In the genomic region with DNA sequence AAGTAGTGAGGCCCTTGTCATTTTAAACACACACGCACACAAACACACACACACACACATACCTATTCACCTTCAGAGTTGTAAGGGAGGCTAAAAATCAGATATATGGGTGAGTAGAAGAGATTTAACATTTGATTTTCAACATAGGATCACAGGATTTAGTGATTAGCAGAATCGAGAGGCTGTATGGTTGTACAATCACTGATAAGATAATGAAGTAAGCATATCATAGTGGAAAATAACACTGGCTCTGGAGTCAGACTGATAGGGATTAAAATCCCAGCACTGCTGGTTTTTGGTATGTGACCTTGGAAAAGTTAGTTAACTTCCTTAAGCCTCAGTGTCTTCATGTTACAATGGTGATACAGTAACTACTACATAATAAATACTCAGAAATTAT, we compare ENCODE assay signal across 20 cellular contexts. TPM values are rescaled to one million over a fixed set of nuclear protein-coding genes. Genes with fewer than 3 reads are reported as not detected.
A peak's percentile ranks its signal among the peaks of the same experiment; 100 is the strongest.
DNase-seq lines count a peak whose midpoint lies in the region; ATAC-seq and TF ChIP-seq lines count a peak whose summit lies in the region.
"Had no signal": no experiment of that assay in that cellular context is flagged by ENCODE, and none has a peak within 500 bp of the region (broad histone marks: within the 10 kb centered on the region; RNA-seq: fewer than 3 reads in every experiment).

No MANE protein-coding gene starts in this region.

- peaks cover 27% of the 10 kb centered on the region for H3F3A ChIP-seq in neural progenitor cell (ENCODE audit: low read depth)

- ATAC-seq in right cardiac atrium = no peak
- ATAC-seq in Right ventricle myocardium inferior = no peak
- ATAC-seq in activated T-cell treated with anti-CD3 and anti-CD28 coated beads, Interleukin-2, amount 50 U/mL, for 72 hours (replicated peaks in 1 of 2) = no peak
- ATAC-seq in body of pancreas = no peak

- H3K79me2 ChIP-seq in neural progenitor cell (ENCODE audit: low read depth) = no peaks in the 10 kb centered on the region

- H4K20me1 ChIP-seq in neural progenitor cell (ENCODE audit: low read depth) = peaks cover 23% of the 10 kb centered on the region

- DNase-seq in right cardiac atrium = no peak
- DNase-seq in Right ventricle myocardium inferior (ENCODE audit: missing footprints) = no peak
- peak; percentile 66 for DNase-seq in fibroblast of villous mesenchyme (ENCODE audit: low read depth)
- no peak for DNase-seq in neural progenitor cell (ENCODE audit: low spot score)
- no peak for DNase-seq in activated T-cell treated with anti-CD3 and anti-CD28 coated beads, Interleukin-2, amount 50 U/mL, for 72 hours
- DNase-seq in body of pancreas = no peak
- no peak for DNase-seq in GM10248 (ENCODE audit: extremely low spot score)
- no peak for DNase-seq in activated naive CD4-positive, alpha-beta T cell (lab: John Stamatoyannopoulos, UW)
- DNase-seq: Caco-2; CD4-positive, alpha-beta T cell; DMS153; GDM1; GM23248; NCI-H1105; NCI-H1694; NCI-H2107; NCI-H510A treated with DMSO at 0.1 percent for 48 hours; NCI-H774; SHP77 treated with DMSO at 0.1 percent for 48 hours had no signal

- intact Hi-C loops in right cardiac atrium (cut with DNase I) (no loop called here), Right ventricle myocardium inferior (cut with DNase I) (loop anchor here (10.0 kb wide), 1 partner anchor 92 kb away; no protein-coding TSS in a partner anchor), body of pancreas (cut with DNase I) (no loop called here)

- H3K4me2 ChIP-seq in neural progenitor cell = peak overlapping the region; percentile 16

- no peaks in the 10 kb centered on the region for H3K36me3 ChIP-seq in neural progenitor cell
- no peaks in the 10 kb centered on the region for H3K36me3 ChIP-seq in body of pancreas (replicated peaks in 1 of 2; ENCODE audit: insufficient read depth in 1 of 2, low read depth in 2 of 2)
- H3K36me3 ChIP-seq: HAP-1 had no signal

- H3K4me3 ChIP-seq in right cardiac atrium (ENCODE audit: low read length) = peak overlapping the region; percentile 69
- H3K4me3 ChIP-seq in fibroblast of villous mesenchyme (ENCODE audit: low read depth, low read length) = no peak overlapping the region
- H3K4me3 ChIP-seq in neural progenitor cell = no peak overlapping the region
- no peak overlapping the region for H3K4me3 ChIP-seq in body of pancreas
- H3K4me3 ChIP-seq: GM23248, HAP-1 had no signal

- H3K4me3 Mint-ChIP-seq in neural progenitor cell = no peak overlapping the region
- no peak overlapping the region for H3K4me3 Mint-ChIP-seq in activated T-cell treated with anti-CD3 and anti-CD28 coated beads, Interleukin-2, amount 50 U/mL, for 72 hours
- H3K4me3 Mint-ChIP-seq: CD4-positive, alpha-beta T cell had no signal

- H3K27ac Mint-ChIP-seq in neural progenitor cell = no peak overlapping the region
- no peak overlapping the region for H3K27ac Mint-ChIP-seq in activated T-cell treated with anti-CD3 and anti-CD28 coated beads, Interleukin-2, amount 50 U/mL, for 72 hours
- H3K27ac Mint-ChIP-seq: CD4-positive, alpha-beta T cell had no signal

- H3K4me1 Mint-ChIP-seq in neural progenitor cell = peaks cover 31% of the 10 kb centered on the region
- H3K4me1 Mint-ChIP-seq in activated T-cell treated with anti-CD3 and anti-CD28 coated beads, Interleukin-2, amount 50 U/mL, for 72 hours (ENCODE audit: low read depth) = no peaks in the 10 kb centered on the region

- WGBS in right cardiac atrium = 59% methylated on average over 2 of the region's 2 CpGs
- 37 to 45% methylated on average over 2 of the region's 2 CpGs for WGBS in body of pancreas, 2 donors

- H3K36me3 Mint-ChIP-seq in neural progenitor cell = peaks cover 10% of the 10 kb centered on the region
- no peaks in the 10 kb centered on the region for H3K36me3 Mint-ChIP-seq in activated T-cell treated with anti-CD3 and anti-CD28 coated beads, Interleukin-2, amount 50 U/mL, for 72 hours (ENCODE audit: insufficient read depth in 2 of 2)

- no peak overlapping the region for H2AFZ ChIP-seq in neural progenitor cell (replicated peaks)
- H2AFZ ChIP-seq: GM23248 had no signal

- H3K4me1 ChIP-seq in right cardiac atrium (ENCODE audit: control insufficient read depth, insufficient read depth, low read length) = no peaks in the 10 kb centered on the region
- H3K4me1 ChIP-seq in neural progenitor cell = peaks cover 36% of the 10 kb centered on the region
- H3K4me1 ChIP-seq in body of pancreas = peaks cover 35% of the 10 kb centered on the region
- H3K4me1 ChIP-seq: Caco-2 had no signal

- H3K9me3 ChIP-seq in right cardiac atrium (ENCODE audit: control insufficient read depth, low read length) = no peaks in the 10 kb centered on the region
- no peaks in the 10 kb centered on the region for H3K9me3 ChIP-seq in neural progenitor cell (ENCODE audit: low read depth)
- no peaks in the 10 kb centered on the region for H3K9me3 ChIP-seq in body of pancreas
- H3K9me3 ChIP-seq: Caco-2, HAP-1 had no signal

- POLR2A ChIA-PET in GM10248 (lab: Yijun Ruan, JAX) = no interaction called here

- no peaks in the 10 kb centered on the region for H3K27me3 Mint-ChIP-seq in neural progenitor cell (ENCODE audit: insufficient read depth, low read depth)
- H3K27me3 Mint-ChIP-seq in activated T-cell treated with anti-CD3 and anti-CD28 coated beads, Interleukin-2, amount 50 U/mL, for 72 hours (ENCODE audit: low read depth) = no peaks in the 10 kb centered on the region
- H3K27me3 Mint-ChIP-seq: CD4-positive, alpha-beta T cell had no signal

- no peak overlapping the region for H3K27ac ChIP-seq in right cardiac atrium (ENCODE audit: low read length)
- H3K27ac ChIP-seq in neural progenitor cell = no peak overlapping the region
- H3K27ac ChIP-seq in body of pancreas = no peak overlapping the region
- H3K27ac ChIP-seq: GM23248 had no signal

- CTCF ChIA-PET in GM10248 (lab: Yijun Ruan, JAX) = no interaction called here

- TF ChIP-seq CTCF in fibroblast of villous mesenchyme (IDR thresholded peaks at IDR 0.05; ENCODE audit: insufficient read depth, low read depth, low read length) (no peak), neural progenitor cell (IDR thresholded peaks at IDR 0.05) (no peak), body of pancreas (IDR thresholded peaks at IDR 0.05) (no peak), GM10248 (IDR thresholded peaks at IDR 0.05; ENCODE audit: control extremely low read depth, extremely low read depth, low read depth, missing control alignments) (no peak)

- peaks cover 16% of the 10 kb centered on the region for H3K9me3 Mint-ChIP-seq in neural progenitor cell
- peaks cover 2% of the 10 kb centered on the region in 2 donors for H3K9me3 Mint-ChIP-seq in activated T-cell treated with anti-CD3 and anti-CD28 coated beads, Interleukin-2, amount 50 U/mL, for 72 hours

- H3K9ac ChIP-seq in neural progenitor cell = no peak overlapping the region
- H3K9ac ChIP-seq: GM23248 had no signal

- no peak for TF ChIP-seq POLR2A in body of pancreas (IDR thresholded peaks at IDR 0.05)

- H3K27me3 ChIP-seq in right cardiac atrium (ENCODE audit: control insufficient read depth, insufficient read depth) (no peaks in the 10 kb centered on the region), neural progenitor cell (no peaks in the 10 kb centered on the region), body of pancreas (no peaks in the 10 kb centered on the region)

RNA-seq across cellular contexts. Expression of gene RNF217, which starts 40.8 kb away (rescaled TPM):
- 10 to 100 TPM; 12.2 to 23.6 (median 17.6) TPM for total RNA-seq in right cardiac atrium
- 4.4 TPM for polyA plus RNA-seq in right cardiac atrium
- total RNA-seq in Right ventricle myocardium inferior = 8.0 TPM
- 24.5 and 25.5 TPM in 2 replicates for total RNA-seq in fibroblast of villous mesenchyme
- 13.2 and 24.1 TPM in 2 replicates for total RNA-seq in neural progenitor cell (ENCODE audit: low replicate concordance)
- total RNA-seq in activated T-cell treated with anti-CD3 and anti-CD28 coated beads, Interleukin-2, amount 50 U/mL, for 72 hours = 1 to 10 TPM; 1.2 to 1.9 TPM
- total RNA-seq in body of pancreas = 10 to 100 TPM; 10.5 to 18.7 TPM
